13 cellular contexts compared by ENCODE assay signal in the genomic region with DNA sequence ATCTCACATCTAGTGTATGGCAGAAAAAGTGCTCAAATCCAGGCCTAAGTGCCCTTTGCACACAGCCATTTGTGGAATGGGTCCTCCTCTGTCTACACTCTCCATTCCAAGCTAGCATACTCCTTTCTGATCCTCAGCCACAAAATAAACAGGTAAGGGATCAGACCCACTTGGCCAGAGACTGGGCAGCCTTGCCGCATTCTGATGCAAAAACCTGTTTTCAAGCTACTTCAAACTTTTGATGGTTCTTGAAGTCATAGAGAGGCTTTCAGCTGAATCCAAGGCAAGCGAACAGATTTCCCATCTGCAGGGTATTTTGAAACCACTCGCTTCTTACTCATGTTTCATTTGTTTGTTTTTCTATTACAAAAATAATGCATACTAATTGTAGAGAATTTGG.
"Had no signal": no experiment of that assay in that cellular context is flagged by ENCODE, and none has a peak within 500 bp of the region (broad histone marks: within the 10 kb centered on the region; RNA-seq: fewer than 3 reads in every experiment).

No MANE protein-coding gene starts in this region.

- H3K9me3 Mint-ChIP-seq: type B pancreatic cell had no signal

- DNase-seq: activated CD4-positive, alpha-beta T cell treated with anti-CD3 and anti-CD28 coated beads for 48 hours; activated CD8-positive, alpha-beta memory T cell treated with anti-CD3 and anti-CD28 coated beads for 24 hours; activated naive CD4-positive, alpha-beta T cell treated with anti-CD3 and anti-CD28 coated beads, Interleukin-2, amount 50 U/mL, for 16 hours; dorsolateral prefrontal cortex; foreskin melanocyte; heart right ventricle; kidney; naive thymus-derived CD4-positive, alpha-beta T cell; T-helper 1 cell had no signal

- H3K4me3 Mint-ChIP-seq: naive thymus-derived CD4-positive, alpha-beta T cell; type B pancreatic cell had no signal

- H3K27me3 ChIP-seq: breast epithelium, dorsolateral prefrontal cortex, heart right ventricle had no signal

- H3K36me3 ChIP-seq: breast epithelium, heart right ventricle, neutrophil had no signal

- H3K9me3 ChIP-seq: breast epithelium, neutrophil had no signal

- H3K4me3 ChIP-seq: breast epithelium, dorsolateral prefrontal cortex, heart right ventricle, skin epidermis had no signal

- H3K36me3 Mint-ChIP-seq: naive thymus-derived CD4-positive, alpha-beta T cell; type B pancreatic cell had no signal

- H3K27ac Mint-ChIP-seq: naive thymus-derived CD4-positive, alpha-beta T cell; type B pancreatic cell had no signal

- H3K27ac ChIP-seq: breast epithelium, neutrophil had no signal

- H3K4me1 Mint-ChIP-seq: naive thymus-derived CD4-positive, alpha-beta T cell had no signal
